9 cellular contexts compared by ENCODE assay signal in the genomic region with DNA sequence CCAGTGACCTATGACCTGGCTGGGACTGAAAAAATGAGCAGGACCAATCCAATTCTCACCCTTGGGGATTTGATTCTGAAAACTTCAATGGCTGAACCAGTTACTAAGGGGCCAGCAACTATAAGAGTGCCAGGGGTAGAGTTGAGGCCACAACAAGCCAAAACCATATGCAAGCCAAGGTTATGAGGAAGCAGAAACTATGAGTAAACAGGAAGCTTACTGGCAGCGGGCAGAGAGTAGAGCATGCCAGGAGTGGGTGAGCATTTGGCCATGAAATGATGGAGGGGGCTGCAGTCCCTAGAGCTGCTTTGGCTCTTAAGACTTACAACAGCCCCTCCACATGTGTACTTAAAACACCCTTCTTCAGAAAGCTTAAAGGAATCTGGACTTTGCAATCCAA.
DNase-seq lines count a peak whose midpoint lies in the region; ATAC-seq and TF ChIP-seq lines count a peak whose summit lies in the region.
"Had no signal": no experiment of that assay in that cellular context is flagged by ENCODE, and none has a peak within 500 bp of the region (broad histone marks: within the 10 kb centered on the region; RNA-seq: fewer than 3 reads in every experiment).

No MANE protein-coding gene starts in this region.

- H3K27me3 Mint-ChIP-seq in central memory CD8-positive, alpha-beta T cell, result no peaks in the 10 kb centered on the region

- H3K9me3 ChIP-seq in left ventricle myocardium inferior (replicated peaks), result no peaks in the 10 kb centered on the region
- H3K9me3 ChIP-seq in Peyer's patch, result no peaks in the 10 kb centered on the region
- H3K9me3 ChIP-seq in skeletal muscle tissue (ENCODE audit: control insufficient read depth in 3 of 3, low read length in 3 of 3), result no peaks in the 10 kb centered on the region

- no peaks in the 10 kb centered on the region for H3K9me3 Mint-ChIP-seq in central memory CD8-positive, alpha-beta T cell
- H3K9me3 Mint-ChIP-seq: neural crest cell had no signal

- ATAC-seq in central memory CD8-positive, alpha-beta T cell (replicated peaks; ENCODE audit: extremely low read depth, poor library complexity, severe bottlenecking), result no peak

- H3K36me3 Mint-ChIP-seq in central memory CD8-positive, alpha-beta T cell (ENCODE audit: insufficient read depth), result peaks cover 13% of the 10 kb centered on the region

- H3K27ac ChIP-seq in left ventricle myocardium inferior (replicated peaks), result peak overlapping the region; percentile 55
- H3K27ac ChIP-seq in Peyer's patch, result peak overlapping the region; percentile 18 to 53 (median 36)
- peak overlapping the region; percentile 54 for H3K27ac ChIP-seq in skeletal muscle tissue (ENCODE audit: low read depth, low read length)

- H3K27me3 ChIP-seq in left ventricle myocardium inferior (ENCODE audit: low read depth) (no peaks in the 10 kb centered on the region), Peyer's patch (no peaks in the 10 kb centered on the region), skeletal muscle tissue (ENCODE audit: control insufficient read depth in 3 of 3, insufficient read depth in 3 of 3, low read length in 3 of 3) (no peaks in the 10 kb centered on the region)

- H3K4me1 Mint-ChIP-seq in central memory CD8-positive, alpha-beta T cell, result peaks cover 44% of the 10 kb centered on the region

- H3K4me1 ChIP-seq in left ventricle myocardium inferior (peaks cover 73% of the 10 kb centered on the region), Peyer's patch (peaks cover 0 to 12% (median 0%) of the 10 kb centered on the region in 4 donors), skeletal muscle tissue (ENCODE audit: control insufficient read depth in 3 of 3, insufficient read depth in 3 of 3, low read length in 3 of 3) (peaks cover 16 to 23% (median 17%) of the 10 kb centered on the region in 3 donors)

- H3K4me3 Mint-ChIP-seq in central memory CD8-positive, alpha-beta T cell, result peak overlapping the region; percentile 69
- H3K4me3 Mint-ChIP-seq: neural crest cell had no signal

- TF ChIP-seq POLR2A in Peyer's patch (IDR thresholded peaks at IDR 0.05) (no peak), erythroblast (IDR thresholded peaks at IDR 0.05; ENCODE audit: low read length) (no peak)

- H3K9ac ChIP-seq in skeletal muscle tissue (ENCODE audit: low read depth in 1 of 3, low read length in 3 of 3), result no peak overlapping the region

- H3K36me3 ChIP-seq in left ventricle myocardium inferior (no peaks in the 10 kb centered on the region), Peyer's patch (no peaks in the 10 kb centered on the region), skeletal muscle tissue (ENCODE audit: control insufficient read depth in 3 of 3, insufficient read depth in 3 of 3, low read length in 3 of 3) (no peaks in the 10 kb centered on the region)

- intact Hi-C loops in left ventricle myocardium inferior (cut with micrococcal nuclease) (no loop called here), cardiac septum (cut with DNase I) (no loop called here)

- peak overlapping the region; percentile 95 for H3K27ac Mint-ChIP-seq in central memory CD8-positive, alpha-beta T cell (ENCODE audit: low read depth)

- no peak overlapping the region for H3K4me3 ChIP-seq in left ventricle myocardium inferior
- no peak overlapping the region for H3K4me3 ChIP-seq in Peyer's patch
- H3K4me3 ChIP-seq in skeletal muscle tissue (ENCODE audit: low read length in 3 of 3), result no peak overlapping the region

- DNase-seq in left ventricle myocardium inferior (no peak), cardiac septum (ENCODE audit: low spot score) (no peak), Peyer's patch (peak in 2 of 3 donors; percentile 57), NCI-H1048 (lab: John Stamatoyannopoulos, UW) (no peak), hippocampal formation (lab: John Stamatoyannopoulos, UW) (no peak), erythroblast (lab: John Stamatoyannopoulos, UW) (no peak)
- no peak for DNase-seq in central memory CD8-positive, alpha-beta T cell (ENCODE audit: low spot score in 2 of 2)

- TF ChIP-seq CTCF in left ventricle myocardium inferior (IDR thresholded peaks at IDR 0.05; ENCODE audit: borderline replicate concordance), result no peak
- TF ChIP-seq CTCF in Peyer's patch (IDR thresholded peaks at IDR 0.05), result no peak

Comparison
In these comparisons a context has a peak if more than half of its experiments do, and no peak if none do; other contexts are left out.
1. DNase-seq: peak in Peyer's patch (2 of 3); none in left ventricle myocardium inferior (single experiment), cardiac septum (single experiment), central memory CD8-positive, alpha-beta T cell (0 of 2), NCI-H1048 (single experiment), hippocampal formation (0 of 2) and erythroblast (0 of 2).
2. Peak in every context shown above with its lines, with median percentiles within 50 percentile points of each other: H3K27ac ChIP-seq.